Comparison of ENCODE assay signal across 27 cellular contexts in genomic region chr6:101413773-101414172, GRCh38.
"Had no signal": no experiment of that assay in that cellular context is flagged by ENCODE, and none has a peak within 500 bp of the region (broad histone marks: within the 10 kb centered on the region; RNA-seq: fewer than 3 reads in every experiment).

No MANE protein-coding gene starts in this region.

- H3K9me3 ChIP-seq: ascending aorta, colonic mucosa, mucosa of descending colon, right atrium auricular region, suprapubic skin, tibial artery, upper lobe of right lung had no signal

- DNase-seq: activated CD4-positive, alpha-beta memory T cell treated with anti-CD3 and anti-CD28 coated beads for 36 hours; activated CD4-positive, alpha-beta T cell treated with anti-CD3 and anti-CD28 coated beads, Interleukin-2, amount 10 ng/mL, durations not matched to agents 24 days and 14 days; activated CD4-positive, CD25-positive, alpha-beta regulatory T cell treated with anti-CD3 and anti-CD28 coated beads, Interleukin-2, amount 50 U/mL, for 72 hours; activated CD8-positive, alpha-beta memory T cell treated with anti-CD3 and anti-CD28 coated beads, Interleukin-2, amount 50 U/mL, for 48 hours; activated gamma-delta T cell; activated naive CD4-positive, alpha-beta T cell treated with anti-CD3 and anti-CD28 coated beads, Interleukin-2, amount 10 ng/mL, durations not matched to agents 7 days and 5 days; activated naive CD8-positive, alpha-beta T cell treated with anti-CD3 and anti-CD28 coated beads, Interleukin-2, amount 10 ng/mL, durations not matched to agents 7 days and 5 days; activated T-cell treated with anti-CD3 and anti-CD28 coated beads, Interleukin-2, amount 50 U/mL, for 24 hours; cerebellar nuclear complex; colonic mucosa; effector CD8-positive, alpha-beta T cell; glutamatergic neuron; left cardiac atrium; left ventricle myocardium superior; mucosa of descending colon; stimulated activated CD4-positive, alpha-beta T cell treated with anti-CD3 and anti-CD28 coated beads, Interleukin-15, amount 100 ng/mL, for 24 hours; stimulated activated CD4-positive, alpha-beta T cell treated with anti-CD3 and anti-CD28 coated beads, Interleukin-2, amount 100 ng/mL, for 24 hours; stimulated activated naive CD4-positive, alpha-beta T cell; tibial artery; upper lobe of right lung had no signal

- H3K4me1 ChIP-seq: ascending aorta, colonic mucosa, right atrium auricular region, suprapubic skin, tibial artery, upper lobe of right lung had no signal

- H3K27ac ChIP-seq: ascending aorta, cardiac muscle cell, colonic mucosa, right atrium auricular region, suprapubic skin, tibial artery, upper lobe of right lung had no signal

- H3K4me3 ChIP-seq: ascending aorta, cardiac muscle cell, colonic mucosa, mucosa of descending colon, right atrium auricular region, smooth muscle cell, suprapubic skin, tibial artery, upper lobe of right lung had no signal

- H3K36me3 ChIP-seq: ascending aorta, cardiac muscle cell, colonic mucosa, right atrium auricular region, suprapubic skin, tibial artery, upper lobe of right lung had no signal

- H3K27me3 ChIP-seq: ascending aorta, cardiac muscle cell, colonic mucosa, right atrium auricular region, suprapubic skin, tibial artery, upper lobe of right lung had no signal

- FAIRE-seq: frontal cortex, keratinocyte had no signal
